In the genomic region with DNA sequence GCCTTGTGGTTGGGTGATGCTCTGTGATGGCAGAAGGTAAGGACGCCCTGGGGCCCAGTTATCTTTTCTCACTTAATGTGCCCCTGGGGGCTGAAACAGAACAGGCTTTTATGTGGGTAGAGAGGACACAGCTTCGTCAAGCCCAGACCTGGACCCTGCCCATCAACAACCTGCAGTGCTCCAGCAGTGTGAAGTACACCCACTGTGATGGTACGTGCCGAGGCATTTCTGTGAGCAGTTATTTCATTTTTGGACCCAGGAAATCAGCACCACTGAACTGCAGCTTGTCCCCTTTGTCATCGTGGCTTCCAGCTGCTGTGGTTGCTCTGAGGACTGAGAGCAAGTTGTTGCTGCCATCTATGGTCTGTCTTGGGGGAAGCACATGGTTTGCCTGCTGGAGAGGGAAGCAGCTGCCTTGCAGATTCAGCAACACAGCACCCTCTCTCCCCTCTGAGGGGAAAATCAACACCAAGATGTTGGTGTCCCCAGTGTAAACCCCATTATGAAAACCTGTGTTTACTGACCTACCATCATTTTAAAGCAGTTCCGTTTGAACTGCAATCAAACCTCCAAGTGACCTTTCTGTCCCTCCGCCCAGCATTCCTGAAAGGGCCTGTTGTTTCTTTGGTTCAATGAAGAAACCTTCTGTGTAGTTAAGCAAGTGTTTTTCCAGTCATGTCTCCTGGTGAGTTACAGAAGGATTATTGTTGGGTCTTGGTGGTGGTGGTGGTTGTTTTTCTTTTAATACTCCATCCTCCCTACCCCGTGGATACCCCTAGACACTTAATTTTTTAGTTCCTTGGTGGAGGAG, we compare ENCODE assay signal across 1 cellular context.
TF ChIP-seq lines count a peak whose summit lies in the region.

No MANE protein-coding gene starts in this region.

TF ChIP-seq in HepG2, 621 proteins besides CTCF, POLR2A, EP300 and RAD21 (continued from another document and continues in another):
- TF ChIP-seq PLRG1 (conservative IDR thresholded peaks at IDR 0.05) (no peak), NFKBIZ (CRISPR knock-in tag; IDR thresholded peaks at IDR 0.05) (peak; percentile 76; the same call in 1 of the 2 replicates), ZNF468 (CRISPR knock-in tag; IDR thresholded peaks at IDR 0.05) (no peak), ZNF629 (CRISPR knock-in tag; conservative IDR thresholded peaks at IDR 0.05) (peak; percentile 62), PCBP2 (optimal IDR thresholded peaks at IDR 0.05; ENCODE audit: low read depth, low read length, poor library complexity, severe bottlenecking) (no peak), HIVEP1 (CRISPR knock-in tag; IDR thresholded peaks at IDR 0.05) (no peak), SP1 (IDR thresholded peaks at IDR 0.05) (no peak), SP1 (CRISPR knock-in tag; IDR thresholded peaks at IDR 0.05) (0 out of 2 replicates have a peak, but pooled peaks have one; percentile 0), ZNF891 (CRISPR knock-in tag; IDR thresholded peaks at IDR 0.05) (peak; percentile 77; the same call in 1 of the 2 replicates), ZNF124 (CRISPR knock-in tag; IDR thresholded peaks at IDR 0.05) (peak; percentile 91), ZNF746 (CRISPR knock-in tag; IDR thresholded peaks at IDR 0.05) (peak; percentile 88), MYNN (CRISPR knock-in tag; IDR thresholded peaks at IDR 0.05; ENCODE audit: low read depth) (no peak), ZNF839 (CRISPR knock-in tag; IDR thresholded peaks at IDR 0.05; ENCODE audit: borderline replicate concordance) (no peak; the same call in 1 of the 2 replicates), ZNF383 (CRISPR knock-in tag; IDR thresholded peaks at IDR 0.05; ENCODE audit: borderline replicate concordance) (no peak), ZNF83 (CRISPR knock-in tag; IDR thresholded peaks at IDR 0.05; ENCODE audit: borderline replicate concordance) (no peak), HOXA9 (CRISPR knock-in tag; IDR thresholded peaks at IDR 0.05; ENCODE audit: borderline replicate concordance) (0 out of 2 replicates have a peak, but pooled peaks have one; percentile 14), SYNCRIP (IDR thresholded peaks at IDR 0.05; ENCODE audit: insufficient read depth, low read depth, low read length) (no peak), HNF4G (IDR thresholded peaks at IDR 0.05; ENCODE audit: borderline replicate concordance, low read depth, low read length) (peak; percentile 63), HNF4G (CRISPR knock-in tag; IDR thresholded peaks at IDR 0.05; ENCODE audit: borderline replicate concordance, low read depth) (peak; percentile 61; the same call in 1 of the 2 replicates), TEAD3 (CRISPR knock-in tag; optimal IDR thresholded peaks at IDR 0.05; ENCODE audit: borderline replicate concordance) (peak; percentile 82), TMF1 (CRISPR knock-in tag; IDR thresholded peaks at IDR 0.05; ENCODE audit: low read depth) (no peak), GATA4 (IDR thresholded peaks at IDR 0.05; ENCODE audit: borderline replicate concordance, low read depth) (peak; percentile 80; the same call in 1 of the 2 replicates), ARHGAP35 (CRISPR knock-in tag; IDR thresholded peaks at IDR 0.05; ENCODE audit: borderline replicate concordance) (no peak), ZKSCAN1 (IDR thresholded peaks at IDR 0.05; ENCODE audit: low read length) (peak; percentile 8; the same call in 1 of the 2 replicates), NR2F2 (IDR thresholded peaks at IDR 0.05; ENCODE audit: borderline replicate concordance, low read depth) (peak; percentile 98), TEAD2 (CRISPR knock-in tag; IDR thresholded peaks at IDR 0.05) (no peak), ZNF570 (CRISPR knock-in tag; IDR thresholded peaks at IDR 0.05; ENCODE audit: borderline replicate concordance) (no peak), ZNF335 (CRISPR knock-in tag; IDR thresholded peaks at IDR 0.05) (peak; percentile 53; the same call in 1 of the 2 replicates), RFXAP (CRISPR knock-in tag; IDR thresholded peaks at IDR 0.05; ENCODE audit: borderline replicate concordance) (peak; percentile 74), RCOR2 (CRISPR knock-in tag; IDR thresholded peaks at IDR 0.05) (peak; percentile 90), ZFP36 (IDR thresholded peaks at IDR 0.05; ENCODE audit: borderline replicate concordance, low read depth, low read length, partially characterized antibody) (no peak), JARID2 (CRISPR knock-in tag; IDR thresholded peaks at IDR 0.05; ENCODE audit: insufficient replicate concordance) (no peak), JUND (CRISPR knock-in tag; IDR thresholded peaks at IDR 0.05) (no peak)
- TF ChIP-seq, protein P1, sequence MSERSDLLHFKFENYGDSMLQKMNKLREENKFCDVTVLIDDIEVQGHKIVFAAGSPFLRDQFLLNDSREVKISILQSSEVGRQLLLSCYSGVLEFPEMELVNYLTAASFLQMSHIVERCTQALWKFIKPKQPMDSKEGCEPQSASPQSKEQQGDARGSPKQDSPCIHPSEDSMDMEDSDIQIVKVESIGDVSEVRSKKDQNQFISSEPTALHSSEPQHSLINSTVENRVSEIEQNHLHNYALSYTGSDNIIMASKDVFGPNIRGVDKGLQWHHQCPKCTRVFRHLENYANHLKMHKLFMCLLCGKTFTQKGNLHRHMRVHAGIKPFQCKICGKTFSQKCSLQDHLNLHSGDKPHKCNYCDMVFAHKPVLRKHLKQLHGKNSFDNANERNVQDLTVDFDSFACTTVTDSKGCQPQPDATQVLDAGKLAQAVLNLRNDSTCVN (CRISPR knock-in tag; IDR thresholded peaks at IDR 0.05; ENCODE audit: borderline replicate concordance) = peak; percentile 2; the same call in 1 of the 2 replicates
- TF ChIP-seq, protein P2, sequence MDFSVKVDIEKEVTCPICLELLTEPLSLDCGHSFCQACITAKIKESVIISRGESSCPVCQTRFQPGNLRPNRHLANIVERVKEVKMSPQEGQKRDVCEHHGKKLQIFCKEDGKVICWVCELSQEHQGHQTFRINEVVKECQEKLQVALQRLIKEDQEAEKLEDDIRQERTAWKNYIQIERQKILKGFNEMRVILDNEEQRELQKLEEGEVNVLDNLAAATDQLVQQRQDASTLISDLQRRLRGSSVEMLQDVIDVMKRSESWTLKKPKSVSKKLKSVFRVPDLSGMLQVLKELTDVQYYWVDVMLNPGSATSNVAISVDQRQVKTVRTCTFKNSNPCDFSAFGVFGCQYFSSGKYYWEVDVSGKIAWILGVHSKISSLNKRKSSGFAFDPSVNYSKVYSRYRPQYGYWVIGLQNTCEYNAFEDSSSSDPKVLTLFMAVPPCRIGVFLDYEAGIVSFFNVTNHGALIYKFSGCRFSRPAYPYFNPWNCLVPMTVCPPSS (IDR thresholded peaks at IDR 0.05) = no peak
- TF ChIP-seq, protein P3, sequence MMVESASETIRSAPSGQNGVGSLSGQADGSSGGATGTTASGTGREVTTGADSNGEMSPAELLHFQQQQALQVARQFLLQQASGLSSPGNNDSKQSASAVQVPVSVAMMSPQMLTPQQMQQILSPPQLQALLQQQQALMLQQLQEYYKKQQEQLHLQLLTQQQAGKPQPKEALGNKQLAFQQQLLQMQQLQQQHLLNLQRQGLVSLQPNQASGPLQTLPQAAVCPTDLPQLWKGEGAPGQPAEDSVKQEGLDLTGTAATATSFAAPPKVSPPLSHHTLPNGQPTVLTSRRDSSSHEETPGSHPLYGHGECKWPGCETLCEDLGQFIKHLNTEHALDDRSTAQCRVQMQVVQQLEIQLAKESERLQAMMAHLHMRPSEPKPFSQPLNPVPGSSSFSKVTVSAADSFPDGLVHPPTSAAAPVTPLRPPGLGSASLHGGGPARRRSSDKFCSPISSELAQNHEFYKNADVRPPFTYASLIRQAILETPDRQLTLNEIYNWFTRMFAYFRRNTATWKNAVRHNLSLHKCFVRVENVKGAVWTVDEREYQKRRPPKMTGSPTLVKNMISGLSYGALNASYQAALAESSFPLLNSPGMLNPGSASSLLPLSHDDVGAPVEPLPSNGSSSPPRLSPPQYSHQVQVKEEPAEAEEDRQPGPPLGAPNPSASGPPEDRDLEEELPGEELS (CRISPR knock-in tag; IDR thresholded peaks at IDR 0.05) = peak; percentile 99
- TF ChIP-seq, protein P4, sequence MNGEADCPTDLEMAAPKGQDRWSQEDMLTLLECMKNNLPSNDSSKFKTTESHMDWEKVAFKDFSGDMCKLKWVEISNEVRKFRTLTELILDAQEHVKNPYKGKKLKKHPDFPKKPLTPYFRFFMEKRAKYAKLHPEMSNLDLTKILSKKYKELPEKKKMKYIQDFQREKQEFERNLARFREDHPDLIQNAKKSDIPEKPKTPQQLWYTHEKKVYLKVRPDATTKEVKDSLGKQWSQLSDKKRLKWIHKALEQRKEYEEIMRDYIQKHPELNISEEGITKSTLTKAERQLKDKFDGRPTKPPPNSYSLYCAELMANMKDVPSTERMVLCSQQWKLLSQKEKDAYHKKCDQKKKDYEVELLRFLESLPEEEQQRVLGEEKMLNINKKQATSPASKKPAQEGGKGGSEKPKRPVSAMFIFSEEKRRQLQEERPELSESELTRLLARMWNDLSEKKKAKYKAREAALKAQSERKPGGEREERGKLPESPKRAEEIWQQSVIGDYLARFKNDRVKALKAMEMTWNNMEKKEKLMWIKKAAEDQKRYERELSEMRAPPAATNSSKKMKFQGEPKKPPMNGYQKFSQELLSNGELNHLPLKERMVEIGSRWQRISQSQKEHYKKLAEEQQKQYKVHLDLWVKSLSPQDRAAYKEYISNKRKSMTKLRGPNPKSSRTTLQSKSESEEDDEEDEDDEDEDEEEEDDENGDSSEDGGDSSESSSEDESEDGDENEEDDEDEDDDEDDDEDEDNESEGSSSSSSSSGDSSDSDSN (CRISPR knock-in tag; IDR thresholded peaks at IDR 0.05) = peak; percentile 64
- TF ChIP-seq, protein P5, sequence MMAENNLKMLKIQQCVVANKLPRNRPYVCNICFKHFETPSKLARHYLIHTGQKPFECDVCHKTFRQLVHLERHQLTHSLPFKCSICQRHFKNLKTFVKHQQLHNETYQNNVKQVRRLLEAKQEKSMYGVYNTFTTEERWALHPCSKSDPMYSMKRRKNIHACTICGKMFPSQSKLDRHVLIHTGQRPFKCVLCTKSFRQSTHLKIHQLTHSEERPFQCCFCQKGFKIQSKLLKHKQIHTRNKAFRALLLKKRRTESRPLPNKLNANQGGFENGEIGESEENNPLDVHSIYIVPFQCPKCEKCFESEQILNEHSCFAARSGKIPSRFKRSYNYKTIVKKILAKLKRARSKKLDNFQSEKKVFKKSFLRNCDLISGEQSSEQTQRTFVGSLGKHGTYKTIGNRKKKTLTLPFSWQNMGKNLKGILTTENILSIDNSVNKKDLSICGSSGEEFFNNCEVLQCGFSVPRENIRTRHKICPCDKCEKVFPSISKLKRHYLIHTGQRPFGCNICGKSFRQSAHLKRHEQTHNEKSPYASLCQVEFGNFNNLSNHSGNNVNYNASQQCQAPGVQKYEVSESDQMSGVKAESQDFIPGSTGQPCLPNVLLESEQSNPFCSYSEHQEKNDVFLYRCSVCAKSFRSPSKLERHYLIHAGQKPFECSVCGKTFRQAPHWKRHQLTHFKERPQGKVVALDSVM (CRISPR knock-in tag; IDR thresholded peaks at IDR 0.05) = 0 out of 2 replicates have a peak, but pooled peaks have one; percentile 32
- TF ChIP-seq, protein P6, sequence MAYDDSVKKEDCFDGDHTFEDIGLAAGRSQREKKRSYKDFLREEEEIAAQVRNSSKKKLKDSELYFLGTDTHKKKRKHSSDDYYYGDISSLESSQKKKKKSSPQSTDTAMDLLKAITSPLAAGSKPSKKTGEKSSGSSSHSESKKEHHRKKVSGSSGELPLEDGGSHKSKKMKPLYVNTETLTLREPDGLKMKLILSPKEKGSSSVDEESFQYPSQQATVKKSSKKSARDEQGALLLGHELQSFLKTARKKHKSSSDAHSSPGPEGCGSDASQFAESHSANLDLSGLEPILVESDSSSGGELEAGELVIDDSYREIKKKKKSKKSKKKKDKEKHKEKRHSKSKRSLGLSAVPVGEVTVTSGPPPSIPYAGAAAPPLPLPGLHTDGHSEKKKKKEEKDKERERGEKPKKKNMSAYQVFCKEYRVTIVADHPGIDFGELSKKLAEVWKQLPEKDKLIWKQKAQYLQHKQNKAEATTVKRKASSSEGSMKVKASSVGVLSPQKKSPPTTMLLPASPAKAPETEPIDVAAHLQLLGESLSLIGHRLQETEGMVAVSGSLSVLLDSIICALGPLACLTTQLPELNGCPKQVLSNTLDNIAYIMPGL (CRISPR knock-in tag; IDR thresholded peaks at IDR 0.05; ENCODE audit: borderline replicate concordance in 1 of 2, low read depth in 1 of 2) = peak; percentile 89 to 94
- TF ChIP-seq, protein P7, sequence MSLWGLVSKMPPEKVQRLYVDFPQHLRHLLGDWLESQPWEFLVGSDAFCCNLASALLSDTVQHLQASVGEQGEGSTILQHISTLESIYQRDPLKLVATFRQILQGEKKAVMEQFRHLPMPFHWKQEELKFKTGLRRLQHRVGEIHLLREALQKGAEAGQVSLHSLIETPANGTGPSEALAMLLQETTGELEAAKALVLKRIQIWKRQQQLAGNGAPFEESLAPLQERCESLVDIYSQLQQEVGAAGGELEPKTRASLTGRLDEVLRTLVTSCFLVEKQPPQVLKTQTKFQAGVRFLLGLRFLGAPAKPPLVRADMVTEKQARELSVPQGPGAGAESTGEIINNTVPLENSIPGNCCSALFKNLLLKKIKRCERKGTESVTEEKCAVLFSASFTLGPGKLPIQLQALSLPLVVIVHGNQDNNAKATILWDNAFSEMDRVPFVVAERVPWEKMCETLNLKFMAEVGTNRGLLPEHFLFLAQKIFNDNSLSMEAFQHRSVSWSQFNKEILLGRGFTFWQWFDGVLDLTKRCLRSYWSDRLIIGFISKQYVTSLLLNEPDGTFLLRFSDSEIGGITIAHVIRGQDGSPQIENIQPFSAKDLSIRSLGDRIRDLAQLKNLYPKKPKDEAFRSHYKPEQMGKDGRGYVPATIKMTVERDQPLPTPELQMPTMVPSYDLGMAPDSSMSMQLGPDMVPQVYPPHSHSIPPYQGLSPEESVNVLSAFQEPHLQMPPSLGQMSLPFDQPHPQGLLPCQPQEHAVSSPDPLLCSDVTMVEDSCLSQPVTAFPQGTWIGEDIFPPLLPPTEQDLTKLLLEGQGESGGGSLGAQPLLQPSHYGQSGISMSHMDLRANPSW (CRISPR knock-in tag; IDR thresholded peaks at IDR 0.05; ENCODE audit: borderline replicate concordance) = no peak; the same call in 1 of the 2 replicates
- TF ChIP-seq, protein P8, sequence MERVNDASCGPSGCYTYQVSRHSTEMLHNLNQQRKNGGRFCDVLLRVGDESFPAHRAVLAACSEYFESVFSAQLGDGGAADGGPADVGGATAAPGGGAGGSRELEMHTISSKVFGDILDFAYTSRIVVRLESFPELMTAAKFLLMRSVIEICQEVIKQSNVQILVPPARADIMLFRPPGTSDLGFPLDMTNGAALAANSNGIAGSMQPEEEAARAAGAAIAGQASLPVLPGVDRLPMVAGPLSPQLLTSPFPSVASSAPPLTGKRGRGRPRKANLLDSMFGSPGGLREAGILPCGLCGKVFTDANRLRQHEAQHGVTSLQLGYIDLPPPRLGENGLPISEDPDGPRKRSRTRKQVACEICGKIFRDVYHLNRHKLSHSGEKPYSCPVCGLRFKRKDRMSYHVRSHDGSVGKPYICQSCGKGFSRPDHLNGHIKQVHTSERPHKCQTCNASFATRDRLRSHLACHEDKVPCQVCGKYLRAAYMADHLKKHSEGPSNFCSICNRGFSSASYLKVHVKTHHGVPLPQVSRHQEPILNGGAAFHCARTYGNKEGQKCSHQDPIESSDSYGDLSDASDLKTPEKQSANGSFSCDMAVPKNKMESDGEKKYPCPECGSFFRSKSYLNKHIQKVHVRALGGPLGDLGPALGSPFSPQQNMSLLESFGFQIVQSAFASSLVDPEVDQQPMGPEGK (CRISPR knock-in tag; IDR thresholded peaks at IDR 0.05) = peak; percentile 95
- TF ChIP-seq, protein P9, sequence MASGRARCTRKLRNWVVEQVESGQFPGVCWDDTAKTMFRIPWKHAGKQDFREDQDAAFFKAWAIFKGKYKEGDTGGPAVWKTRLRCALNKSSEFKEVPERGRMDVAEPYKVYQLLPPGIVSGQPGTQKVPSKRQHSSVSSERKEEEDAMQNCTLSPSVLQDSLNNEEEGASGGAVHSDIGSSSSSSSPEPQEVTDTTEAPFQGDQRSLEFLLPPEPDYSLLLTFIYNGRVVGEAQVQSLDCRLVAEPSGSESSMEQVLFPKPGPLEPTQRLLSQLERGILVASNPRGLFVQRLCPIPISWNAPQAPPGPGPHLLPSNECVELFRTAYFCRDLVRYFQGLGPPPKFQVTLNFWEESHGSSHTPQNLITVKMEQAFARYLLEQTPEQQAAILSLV (CRISPR knock-in tag; IDR thresholded peaks at IDR 0.05; ENCODE audit: borderline replicate concordance) = peak; percentile 90; the same call in 1 of the 2 replicates
